Comparison of ENCODE assay signal across 9 cellular contexts in the genomic region with DNA sequence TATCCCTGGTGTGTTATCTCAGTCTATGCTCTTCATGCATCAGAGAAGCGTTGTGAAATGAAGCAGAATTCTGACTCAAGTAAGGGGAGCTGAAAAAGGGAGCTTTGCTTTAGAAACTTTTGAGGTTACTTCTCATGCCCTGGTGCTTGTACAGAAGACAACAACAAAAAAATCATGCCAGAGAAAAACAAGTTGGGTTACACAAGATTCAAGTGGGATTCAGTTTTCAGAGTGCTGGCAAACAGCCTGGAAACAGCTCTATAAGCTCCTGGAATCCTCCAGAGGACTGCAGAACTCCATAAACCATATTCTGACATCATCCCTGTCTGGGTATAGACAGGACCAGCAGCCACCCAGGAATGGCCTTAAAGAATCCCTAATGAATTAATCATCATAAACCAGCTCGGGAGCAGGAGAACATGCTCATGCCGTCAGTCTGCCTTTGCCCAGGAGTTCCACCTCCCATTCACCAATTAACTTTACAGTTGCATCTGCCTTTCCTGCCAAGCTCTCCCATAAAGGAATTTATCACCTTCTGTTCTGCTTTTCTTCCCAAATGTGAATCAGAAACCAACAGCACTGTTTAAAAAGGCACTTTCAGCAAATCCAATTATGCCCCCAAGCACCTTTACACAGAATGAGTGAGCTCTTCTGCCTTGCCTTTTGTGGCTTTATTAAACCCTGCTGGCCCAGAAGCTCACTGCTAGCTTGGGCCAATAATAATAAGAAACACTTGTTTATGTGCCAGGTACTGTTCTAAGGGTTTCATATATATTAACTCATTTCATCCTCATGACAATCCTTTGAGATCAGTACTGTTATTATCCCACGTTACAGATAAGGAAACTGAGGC. TPM values are rescaled to one million over a fixed set of nuclear protein-coding genes. Genes with fewer than 3 reads are reported as not detected.
DNase-seq lines count a peak whose midpoint lies in the region; ATAC-seq, FAIRE-seq and TF ChIP-seq lines count a peak whose summit lies in the region.
"Had no signal": no experiment of that assay in that cellular context is flagged by ENCODE, and none has a peak within 500 bp of the region (broad histone marks: within the 10 kb centered on the region; RNA-seq: fewer than 3 reads in every experiment).

No MANE protein-coding gene starts in this region.

- H3K4me3 ChIP-seq in astrocyte (ENCODE audit: insufficient read depth, low read depth, low read length): no peak overlapping the region

- peak overlapping the region; percentile 31 for H2AFZ ChIP-seq in astrocyte (ENCODE audit: low read depth, low read length)

- H3K4me3 Mint-ChIP-seq in astrocyte (ENCODE audit: unreplicated experiment): peak overlapping the region; percentile 24
- H3K4me3 Mint-ChIP-seq in mesothelial cell of epicardium: peak overlapping the region; percentile 58

- peaks cover 3% of the 10 kb centered on the region for H3K27me3 Mint-ChIP-seq in astrocyte (ENCODE audit: low read depth, unreplicated experiment)
- peaks cover 3% of the 10 kb centered on the region for H3K27me3 Mint-ChIP-seq in mesothelial cell of epicardium (ENCODE audit: low read depth)

- H3K9me3 Mint-ChIP-seq in astrocyte (ENCODE audit: unreplicated experiment) (peaks cover 4% of the 10 kb centered on the region), mesothelial cell of epicardium (peaks cover 7% of the 10 kb centered on the region)

- no peaks in the 10 kb centered on the region for H4K20me1 ChIP-seq in astrocyte (ENCODE audit: insufficient read depth, low read length)

- H3K27ac Mint-ChIP-seq in astrocyte (ENCODE audit: unreplicated experiment) (peak overlapping the region; percentile 83), mesothelial cell of epicardium (peak overlapping the region; percentile 74)

- peaks cover 13% of the 10 kb centered on the region for H3K4me1 ChIP-seq in astrocyte (ENCODE audit: insufficient read depth, low read length)

- DNase-seq in DMS 273 treated with DMSO at 0.1 percent for 48 hours (lab: John Stamatoyannopoulos, UW): peak; percentile 84
- DNase-seq in NCI-H1105 treated with DMSO at 0.1 percent for 48 hours (lab: John Stamatoyannopoulos, UW): peak; percentile 31
- peak; percentile 96 for DNase-seq in astrocyte (ENCODE audit: low read depth)
- no peak for DNase-seq in mesothelial cell of epicardium (ENCODE audit: low spot score in 2 of 2, unreplicated experiment in 2 of 2)
- no peak for DNase-seq in COR-L47 (lab: John Stamatoyannopoulos, UW)
- no peak for DNase-seq in NOMO-1 treated with DMSO at 0.1 percent for 48 hours (lab: John Stamatoyannopoulos, UW; ENCODE audit: unreplicated experiment)
- DNase-seq: effector memory CD4-positive, alpha-beta T cell had no signal

- no peaks in the 10 kb centered on the region for H3K27me3 ChIP-seq in astrocyte (ENCODE audit: insufficient read depth, low read length)

- ATAC-seq in HG03571 (IDR thresholded peaks at IDR 0.05; ENCODE audit: unreplicated experiment) (no peak), HG02759 (IDR thresholded peaks at IDR 0.05; ENCODE audit: unreplicated experiment) (no peak)

- H3K9me3 ChIP-seq in astrocyte (ENCODE audit: insufficient read depth, low read depth, low read length): no peaks in the 10 kb centered on the region

- peaks cover 25% of the 10 kb centered on the region for H3K4me1 Mint-ChIP-seq in astrocyte (ENCODE audit: low read depth, unreplicated experiment)
- peaks cover 30% of the 10 kb centered on the region for H3K4me1 Mint-ChIP-seq in mesothelial cell of epicardium

- H3K79me2 ChIP-seq in astrocyte (ENCODE audit: insufficient read depth, low read length): no peaks in the 10 kb centered on the region

- no peaks in the 10 kb centered on the region for H3K36me3 ChIP-seq in astrocyte (ENCODE audit: insufficient read depth, low read length)

- peak overlapping the region; percentile 35 for H3K27ac ChIP-seq in astrocyte (ENCODE audit: low read depth, low read length)

- peak overlapping the region; percentile 78 for H3K4me2 ChIP-seq in astrocyte (ENCODE audit: low read length)

- no peak for TF ChIP-seq CTCF in astrocyte (IDR thresholded peaks at IDR 0.05; ENCODE audit: insufficient read depth, low read depth, low read length)
- no peak for TF ChIP-seq CTCF in mesothelial cell of epicardium (IDR thresholded peaks at IDR 0.05; ENCODE audit: unreplicated experiment)

- peak overlapping the region; percentile 2 for H3K9ac ChIP-seq in astrocyte (ENCODE audit: low read length)

- H3K36me3 Mint-ChIP-seq in astrocyte (ENCODE audit: low read depth, unreplicated experiment) (no peaks in the 10 kb centered on the region), mesothelial cell of epicardium (no peaks in the 10 kb centered on the region)

- FAIRE-seq in astrocyte (lab: Jason Lieb, UNC): peak; percentile 73

RNA-seq across cellular contexts. Expression of a gene that starts 54.5 kb away (rescaled TPM):
- total RNA-seq in astrocyte (34.7 and 42.5 TPM in 2 replicates), mesothelial cell of epicardium (41.2 to 46.4 TPM (median 45.9 TPM) in 3 replicates)

Comparison
In these comparisons a context has a peak if more than half of its experiments do, and no peak if none do; other contexts are left out.
1. DNase-seq: peak in DMS 273 treated with DMSO at 0.1 percent for 48 hours (single experiment), NCI-H1105 treated with DMSO at 0.1 percent for 48 hours (single experiment) and astrocyte (single experiment); none in mesothelial cell of epicardium (0 of 2), COR-L47 (single experiment) and NOMO-1 treated with DMSO at 0.1 percent for 48 hours (single experiment).